Comparison of ENCODE assay signal across 1 cellular context in the genomic region with DNA sequence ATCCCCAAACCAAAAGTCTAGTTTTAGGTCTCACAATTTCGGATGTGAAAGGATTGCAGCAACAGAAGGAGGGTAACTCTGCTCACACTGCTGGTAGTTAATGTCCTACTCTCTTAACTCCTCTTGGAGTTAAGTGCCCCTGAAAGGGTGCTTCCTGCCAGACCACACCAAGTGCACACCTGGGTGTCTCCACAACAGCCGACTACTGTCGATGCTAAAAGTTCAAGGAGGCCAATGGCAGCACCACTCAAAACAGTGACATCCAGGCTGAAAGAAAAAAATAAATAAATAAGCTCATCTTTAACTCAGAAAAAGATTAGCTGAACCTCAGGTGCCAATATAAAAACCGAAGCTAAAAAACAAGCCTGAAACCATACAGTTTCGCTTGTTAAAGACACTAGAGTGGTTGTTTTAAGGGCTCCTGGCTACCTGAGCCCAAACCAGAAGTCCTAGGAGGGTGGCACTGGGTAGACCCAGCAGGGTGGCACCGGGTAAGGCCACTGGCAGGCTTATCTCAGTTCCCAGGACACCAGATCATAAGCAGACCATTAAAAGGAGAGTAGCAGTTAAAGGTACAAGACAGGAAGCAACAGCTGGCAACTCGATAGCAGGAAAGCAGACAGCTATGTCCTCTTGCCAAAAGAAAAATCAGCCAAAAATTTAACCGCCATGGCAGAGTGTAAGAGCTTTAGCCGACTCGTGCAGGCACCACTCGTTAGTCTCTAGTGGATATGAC.
A peak's percentile ranks its signal among the peaks of the same experiment; 100 is the strongest.
TF ChIP-seq lines count a peak whose summit lies in the region.

No MANE protein-coding gene starts in this region.

TF ChIP-seq in HepG2, 621 proteins besides CTCF, POLR2A, EP300 and RAD21 (continued from another document):
- TF ChIP-seq, protein P1, sequence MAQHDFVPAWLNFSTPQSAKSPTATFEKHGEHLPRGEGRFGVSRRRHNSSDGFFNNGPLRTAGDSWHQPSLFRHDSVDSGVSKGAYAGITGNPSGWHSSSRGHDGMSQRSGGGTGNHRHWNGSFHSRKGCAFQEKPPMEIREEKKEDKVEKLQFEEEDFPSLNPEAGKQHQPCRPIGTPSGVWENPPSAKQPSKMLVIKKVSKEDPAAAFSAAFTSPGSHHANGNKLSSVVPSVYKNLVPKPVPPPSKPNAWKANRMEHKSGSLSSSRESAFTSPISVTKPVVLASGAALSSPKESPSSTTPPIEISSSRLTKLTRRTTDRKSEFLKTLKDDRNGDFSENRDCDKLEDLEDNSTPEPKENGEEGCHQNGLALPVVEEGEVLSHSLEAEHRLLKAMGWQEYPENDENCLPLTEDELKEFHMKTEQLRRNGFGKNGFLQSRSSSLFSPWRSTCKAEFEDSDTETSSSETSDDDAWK (CRISPR knock-in tag; IDR thresholded peaks at IDR 0.05), result no peak
- TF ChIP-seq RBM22 (optimal IDR thresholded peaks at IDR 0.05; ENCODE audit: low read length), result peak; percentile 53
- TF ChIP-seq, protein P2, sequence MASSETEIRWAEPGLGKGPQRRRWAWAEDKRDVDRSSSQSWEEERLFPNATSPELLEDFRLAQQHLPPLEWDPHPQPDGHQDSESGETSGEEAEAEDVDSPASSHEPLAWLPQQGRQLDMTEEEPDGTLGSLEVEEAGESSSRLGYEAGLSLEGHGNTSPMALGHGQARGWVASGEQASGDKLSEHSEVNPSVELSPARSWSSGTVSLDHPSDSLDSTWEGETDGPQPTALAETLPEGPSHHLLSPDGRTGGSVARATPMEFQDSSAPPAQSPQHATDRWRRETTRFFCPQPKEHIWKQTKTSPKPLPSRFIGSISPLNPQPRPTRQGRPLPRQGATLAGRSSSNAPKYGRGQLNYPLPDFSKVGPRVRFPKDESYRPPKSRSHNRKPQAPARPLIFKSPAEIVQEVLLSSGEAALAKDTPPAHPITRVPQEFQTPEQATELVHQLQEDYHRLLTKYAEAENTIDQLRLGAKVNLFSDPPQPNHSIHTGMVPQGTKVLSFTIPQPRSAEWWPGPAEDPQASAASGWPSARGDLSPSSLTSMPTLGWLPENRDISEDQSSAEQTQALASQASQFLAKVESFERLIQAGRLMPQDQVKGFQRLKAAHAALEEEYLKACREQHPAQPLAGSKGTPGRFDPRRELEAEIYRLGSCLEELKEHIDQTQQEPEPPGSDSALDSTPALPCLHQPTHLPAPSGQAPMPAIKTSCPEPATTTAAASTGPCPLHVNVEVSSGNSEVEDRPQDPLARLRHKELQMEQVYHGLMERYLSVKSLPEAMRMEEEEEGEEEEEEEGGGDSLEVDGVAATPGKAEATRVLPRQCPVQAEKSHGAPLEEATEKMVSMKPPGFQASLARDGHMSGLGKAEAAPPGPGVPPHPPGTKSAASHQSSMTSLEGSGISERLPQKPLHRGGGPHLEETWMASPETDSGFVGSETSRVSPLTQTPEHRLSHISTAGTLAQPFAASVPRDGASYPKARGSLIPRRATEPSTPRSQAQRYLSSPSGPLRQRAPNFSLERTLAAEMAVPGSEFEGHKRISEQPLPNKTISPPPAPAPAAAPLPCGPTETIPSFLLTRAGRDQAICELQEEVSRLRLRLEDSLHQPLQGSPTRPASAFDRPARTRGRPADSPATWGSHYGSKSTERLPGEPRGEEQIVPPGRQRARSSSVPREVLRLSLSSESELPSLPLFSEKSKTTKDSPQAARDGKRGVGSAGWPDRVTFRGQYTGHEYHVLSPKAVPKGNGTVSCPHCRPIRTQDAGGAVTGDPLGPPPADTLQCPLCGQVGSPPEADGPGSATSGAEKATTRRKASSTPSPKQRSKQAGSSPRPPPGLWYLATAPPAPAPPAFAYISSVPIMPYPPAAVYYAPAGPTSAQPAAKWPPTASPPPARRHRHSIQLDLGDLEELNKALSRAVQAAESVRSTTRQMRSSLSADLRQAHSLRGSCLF (CRISPR knock-in tag; IDR thresholded peaks at IDR 0.05; ENCODE audit: borderline replicate concordance), result no peak
